In genomic region chr2:128786296-128786695, GRCh38 we compare ENCODE assay signal across 16 cellular contexts.
"Had no signal": no experiment of that assay in that cellular context is flagged by ENCODE, and none has a peak within 500 bp of the region (broad histone marks: within the 10 kb centered on the region; RNA-seq: fewer than 3 reads in every experiment).

No MANE protein-coding gene starts in this region.

- H3K9me3 Mint-ChIP-seq: activated CD8-positive, alpha-beta T cell treated with anti-CD3 and anti-CD28 coated beads for 36 hours had no signal

- H3K36me3 Mint-ChIP-seq: naive thymus-derived CD4-positive, alpha-beta T cell had no signal

- ATAC-seq: activated CD8-positive, alpha-beta T cell treated with anti-CD3 and anti-CD28 coated beads for 36 hours; activated T-cell treated with anti-CD3 and anti-CD28 coated beads, Interleukin-2, amount 50 U/mL, for 4 hours; effector memory CD8-positive, alpha-beta T cell; mucosa of descending colon; naive thymus-derived CD4-positive, alpha-beta T cell had no signal

- H3K27ac Mint-ChIP-seq: activated CD4-positive, alpha-beta T cell treated with anti-CD3 and anti-CD28 coated beads, Interleukin-2, amount 10 ng/mL, durations not matched to agents 24 days and 14 days; activated CD8-positive, alpha-beta T cell treated with anti-CD3 and anti-CD28 coated beads for 36 hours; effector memory CD8-positive, alpha-beta T cell; naive thymus-derived CD4-positive, alpha-beta T cell had no signal

- H3K27me3 Mint-ChIP-seq: activated CD4-positive, alpha-beta T cell treated with anti-CD3 and anti-CD28 coated beads, Interleukin-2, amount 10 ng/mL, durations not matched to agents 24 days and 14 days; activated CD8-positive, alpha-beta T cell treated with anti-CD3 and anti-CD28 coated beads for 36 hours had no signal

- DNase-seq: activated CD4-positive, alpha-beta T cell treated with anti-CD3 and anti-CD28 coated beads, Interleukin-2, amount 10 ng/mL, durations not matched to agents 24 days and 14 days; activated CD8-positive, alpha-beta T cell treated with anti-CD3 and anti-CD28 coated beads for 36 hours; activated naive CD4-positive, alpha-beta T cell treated with anti-CD3 and anti-CD28 coated beads, Interleukin-2, amount 50 U/mL, for 16 hours; activated T-cell treated with anti-CD3 and anti-CD28 coated beads, Interleukin-2, amount 50 U/mL, for 4 hours; effector memory CD8-positive, alpha-beta T cell; mammary epithelial cell; mucosa of descending colon; naive thymus-derived CD4-positive, alpha-beta T cell; posterior cingulate gyrus; retina; stimulated activated CD4-positive, alpha-beta T cell treated with anti-CD3 and anti-CD28 coated beads, Interleukin-12 subunit alpha, Interleukin-12 subunit beta, amount 100 ng/mL, for 4 hours; stimulated activated CD4-positive, alpha-beta T cell treated with anti-CD3 and anti-CD28 coated beads, Interleukin-1b, Interleukin-23, amount 100 ng/mL, for 48 hours; stimulated activated CD8-positive, alpha-beta memory T cell treated with anti-CD3 and anti-CD28 coated beads, Interleukin-4, amount 100 ng/mL, for 48 hours; stimulated activated naive CD4-positive, alpha-beta T cell treated with Interleukin-2 at 50 U/mL for 16 hours; T1000; thyroid gland had no signal

- H3K4me1 Mint-ChIP-seq: activated CD4-positive, alpha-beta T cell treated with anti-CD3 and anti-CD28 coated beads, Interleukin-2, amount 10 ng/mL, durations not matched to agents 24 days and 14 days; naive thymus-derived CD4-positive, alpha-beta T cell had no signal

- H3K4me3 Mint-ChIP-seq: activated CD4-positive, alpha-beta T cell treated with anti-CD3 and anti-CD28 coated beads, Interleukin-2, amount 10 ng/mL, durations not matched to agents 24 days and 14 days; activated CD8-positive, alpha-beta T cell treated with anti-CD3 and anti-CD28 coated beads for 36 hours; activated T-cell treated with anti-CD3 and anti-CD28 coated beads, Interleukin-2, amount 50 U/mL, for 4 hours; effector memory CD8-positive, alpha-beta T cell; naive thymus-derived CD4-positive, alpha-beta T cell had no signal
